ENCODE assay signal across 1 cellular context in the genomic region with DNA sequence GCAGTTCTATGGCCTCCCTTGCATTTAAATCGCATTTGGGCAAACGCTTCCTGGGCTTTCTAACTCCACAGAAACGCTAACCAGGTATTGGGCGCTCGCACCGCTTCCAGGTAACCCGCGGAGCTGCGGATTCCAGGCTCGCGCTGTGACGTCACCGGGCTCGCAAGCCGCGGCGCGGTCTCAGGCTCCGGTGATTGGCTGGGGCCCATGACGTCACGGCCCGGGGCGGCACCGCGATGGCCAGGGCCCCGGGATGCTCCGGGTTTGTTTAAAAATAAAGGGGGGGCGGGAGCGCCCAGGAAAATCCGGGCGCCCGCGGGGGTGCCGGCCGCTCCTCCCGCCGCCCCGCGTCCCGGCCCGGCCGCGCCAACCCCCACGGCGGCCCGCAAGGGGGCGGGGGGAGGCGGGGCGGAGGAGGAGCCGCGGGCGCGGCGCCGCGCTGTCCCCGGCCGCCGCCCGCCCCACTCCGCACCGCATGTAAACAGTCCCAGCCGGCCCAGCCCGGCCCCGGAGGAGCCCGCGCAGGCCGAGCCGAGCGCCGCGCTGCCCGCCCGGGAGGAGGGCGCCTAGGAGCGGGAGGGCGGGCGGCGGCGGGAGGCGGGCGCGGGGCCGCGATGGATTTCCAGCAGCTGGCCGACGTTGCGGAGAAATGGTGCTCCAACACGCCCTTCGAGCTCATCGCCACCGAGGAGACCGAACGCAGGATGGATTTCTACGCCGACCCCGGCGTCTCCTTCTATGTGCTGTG.
TF ChIP-seq lines count a peak whose summit lies in the region.

A gene (plus strand): TSS at position 464 of the 748 bp plus-strand sequence. CDS start 151 bp downstream, at position 615.

TF ChIP-seq in GM12878, 131 proteins besides CTCF, POLR2A, EP300 and RAD21 (continued from another document):
- TF ChIP-seq, protein P1, sequence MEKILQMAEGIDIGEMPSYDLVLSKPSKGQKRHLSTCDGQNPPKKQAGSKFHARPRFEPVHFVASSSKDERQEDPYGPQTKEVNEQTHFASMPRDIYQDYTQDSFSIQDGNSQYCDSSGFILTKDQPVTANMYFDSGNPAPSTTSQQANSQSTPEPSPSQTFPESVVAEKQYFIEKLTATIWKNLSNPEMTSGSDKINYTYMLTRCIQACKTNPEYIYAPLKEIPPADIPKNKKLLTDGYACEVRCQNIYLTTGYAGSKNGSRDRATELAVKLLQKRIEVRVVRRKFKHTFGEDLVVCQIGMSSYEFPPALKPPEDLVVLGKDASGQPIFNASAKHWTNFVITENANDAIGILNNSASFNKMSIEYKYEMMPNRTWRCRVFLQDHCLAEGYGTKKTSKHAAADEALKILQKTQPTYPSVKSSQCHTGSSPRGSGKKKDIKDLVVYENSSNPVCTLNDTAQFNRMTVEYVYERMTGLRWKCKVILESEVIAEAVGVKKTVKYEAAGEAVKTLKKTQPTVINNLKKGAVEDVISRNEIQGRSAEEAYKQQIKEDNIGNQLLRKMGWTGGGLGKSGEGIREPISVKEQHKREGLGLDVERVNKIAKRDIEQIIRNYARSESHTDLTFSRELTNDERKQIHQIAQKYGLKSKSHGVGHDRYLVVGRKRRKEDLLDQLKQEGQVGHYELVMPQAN (conservative IDR thresholded peaks at IDR 0.05): 0 out of 2 replicates have a peak, but pooled peaks have one; percentile 8
- TF ChIP-seq CBX3 (IDR thresholded peaks at IDR 0.05; ENCODE audit: borderline replicate concordance, low read depth): no peak
- TF ChIP-seq GATAD2B (conservative IDR thresholded peaks at IDR 0.05; ENCODE audit: low read depth): peak; percentile 39; the same call in 1 of the 2 replicates
- 0 out of 2 replicates have a peak, but pooled peaks have one; percentile 8 for TF ChIP-seq TCF12 (IDR thresholded peaks at IDR 0.05; ENCODE audit: low read depth, low read length)
- TF ChIP-seq JUND (IDR thresholded peaks at IDR 0.05; ENCODE audit: low read depth, low read length): 0 out of 2 replicates have a peak, but pooled peaks have one; percentile 16
- TF ChIP-seq ATF7 (IDR thresholded peaks at IDR 0.05; ENCODE audit: low read depth): peak; percentile 91
- TF ChIP-seq RELA (IDR thresholded peaks at IDR 0.05; ENCODE audit: borderline replicate concordance, partially characterized antibody): peak; percentile 12
- TF ChIP-seq DPF2 (IDR thresholded peaks at IDR 0.05): peak; percentile 41
- TF ChIP-seq SP1 (IDR thresholded peaks at IDR 0.05; ENCODE audit: low read depth, low read length): peak; percentile 65
- no peak for TF ChIP-seq CBX5 (IDR thresholded peaks at IDR 0.05; ENCODE audit: low read depth)
- TF ChIP-seq BRCA1 (IDR thresholded peaks at IDR 0.05; ENCODE audit: low read depth, low read length): peak; percentile 27; the same call in 1 of the 2 replicates
- TF ChIP-seq BMI1 (IDR thresholded peaks at IDR 0.05; ENCODE audit: borderline replicate concordance): no peak
- 0 out of 2 replicates have a peak, but pooled peaks have one; percentile 51 for TF ChIP-seq RFX5 (IDR thresholded peaks at IDR 0.05; ENCODE audit: low read depth, low read length)
- TF ChIP-seq CREM (IDR thresholded peaks at IDR 0.05; ENCODE audit: low read depth): peak; percentile 96
- no peak for TF ChIP-seq MYB (IDR thresholded peaks at IDR 0.05; ENCODE audit: borderline replicate concordance, low read depth, low read length)
- peak; percentile 19; the same call in 1 of the 2 replicates for TF ChIP-seq NR2C1 (IDR thresholded peaks at IDR 0.05)
- TF ChIP-seq NBN (IDR thresholded peaks at IDR 0.05): peak; percentile 91
- peak; percentile 16; the same call in 1 of the 2 replicates for TF ChIP-seq MXI1 (IDR thresholded peaks at IDR 0.05; ENCODE audit: low read depth, low read length)
- peak in 1 of 2 experiments; percentile 28; a peak in 1 of 4 replicates for TF ChIP-seq BHLHE40 (IDR thresholded peaks at IDR 0.05; ENCODE audit: borderline replicate concordance in 1 of 2, low read depth in 2 of 2, low read length in 1 of 2)
